ENCODE assay signal across 8 cellular contexts in genomic region chr2:128062571-128062970, GRCh38.
"Had no signal": no experiment of that assay in that cellular context is flagged by ENCODE, and none has a peak within 500 bp of the region (broad histone marks: within the 10 kb centered on the region; RNA-seq: fewer than 3 reads in every experiment).

No MANE protein-coding gene starts in this region.

- H3K36me3 ChIP-seq: HAP-1 had no signal

- DNase-seq: GM23248, GOT3, H7, HFFc6, KBM-7 had no signal

- H3K9me3 Mint-ChIP-seq: HFFc6, IgD-negative memory B cell had no signal

- H3K4me3 Mint-ChIP-seq: HFFc6, IgD-negative memory B cell had no signal

- H3K27me3 Mint-ChIP-seq: IgD-negative memory B cell had no signal

- H3K27ac ChIP-seq: GM23248, HL-60 had no signal

- H2AFZ ChIP-seq: GM23248 had no signal

- H3K9me3 ChIP-seq: HAP-1 had no signal

- H3K4me3 ChIP-seq: GM23248, HAP-1 had no signal

- H3K27ac Mint-ChIP-seq: HFFc6, IgD-negative memory B cell had no signal

- H3K4me1 Mint-ChIP-seq: IgD-negative memory B cell had no signal
